Comparison of ENCODE assay signal across 13 cellular contexts in the genomic region with DNA sequence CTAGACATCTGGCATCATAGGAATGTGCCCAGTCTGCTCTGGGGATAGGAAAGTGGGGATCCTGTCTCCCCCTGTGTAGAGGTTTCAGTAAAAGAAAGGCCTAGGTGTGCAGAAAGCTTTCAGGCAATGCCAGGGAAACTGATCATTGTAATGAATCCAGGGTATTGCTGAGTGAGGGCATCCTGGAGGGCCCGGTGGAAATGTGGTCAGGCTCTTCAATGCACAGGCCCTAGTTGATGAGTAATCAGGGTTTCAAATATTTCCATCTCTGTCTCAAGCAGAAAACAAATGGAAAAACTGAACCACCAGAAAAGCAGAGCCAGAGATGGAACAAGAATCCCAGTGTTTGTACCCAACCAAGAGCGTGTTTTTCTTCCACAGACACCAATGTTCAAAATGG. TPM values are rescaled to one million over a fixed set of nuclear protein-coding genes. Genes with fewer than 3 reads are reported as not detected.
DNase-seq lines count a peak whose midpoint lies in the region; TF ChIP-seq lines count a peak whose summit lies in the region.
"Had no signal": no experiment of that assay in that cellular context is flagged by ENCODE, and none has a peak within 500 bp of the region (broad histone marks: within the 10 kb centered on the region; RNA-seq: fewer than 3 reads in every experiment).

No MANE protein-coding gene starts in this region.

- H3K9me3 Mint-ChIP-seq in activated naive CD8-positive, alpha-beta T cell treated with anti-CD3 and anti-CD28 coated beads for 36 hours: peaks cover 4% of the 10 kb centered on the region
- H3K9me3 Mint-ChIP-seq in HFFc6: no peaks in the 10 kb centered on the region

- H3K4me3 Mint-ChIP-seq in activated naive CD8-positive, alpha-beta T cell treated with anti-CD3 and anti-CD28 coated beads for 36 hours: peak overlapping the region; percentile 95
- H3K4me3 Mint-ChIP-seq in HFFc6: no peak overlapping the region

- peak; percentile 50 for DNase-seq in activated CD4-positive, alpha-beta T cell treated with anti-CD3 and anti-CD28 coated beads, Interleukin-2, amount 50 U/mL, for 1 hour
- DNase-seq in activated naive CD8-positive, alpha-beta T cell treated with anti-CD3 and anti-CD28 coated beads for 36 hours: peak; percentile 73
- DNase-seq in stimulated activated CD4-positive, alpha-beta T cell treated with anti-CD3 and anti-CD28 coated beads, Interleukin-2, amount 100 ng/mL, for 24 hours: peak; percentile 49 to 65
- no peak for DNase-seq in HFFc6
- DNase-seq in HK-2 (ENCODE audit: unreplicated experiment): no peak
- DNase-seq in Karpas-422: no peak
- no peak for DNase-seq in H7
- DNase-seq: glutamatergic neuron, NCI-H1105 treated with DMSO at 0.1 percent for 48 hours, right lobe of liver had no signal

- H4K20me1 ChIP-seq in Loucy (ENCODE audit: insufficient read depth, low read length, poor library complexity, severe bottlenecking) (peaks cover 18% of the 10 kb centered on the region), Karpas-422 (ENCODE audit: insufficient read depth, low read depth, low read length) (no peaks in the 10 kb centered on the region)

- H3K27me3 Mint-ChIP-seq in activated naive CD8-positive, alpha-beta T cell treated with anti-CD3 and anti-CD28 coated beads for 36 hours: no peaks in the 10 kb centered on the region
- peaks cover 39% of the 10 kb centered on the region for H3K27me3 Mint-ChIP-seq in HFFc6 (ENCODE audit: insufficient read depth)

- H3K27me3 ChIP-seq in Loucy (ENCODE audit: insufficient read depth, low read length, poor library complexity, severe bottlenecking) (no peaks in the 10 kb centered on the region), Karpas-422 (ENCODE audit: low read length) (no peaks in the 10 kb centered on the region), H7 (ENCODE audit: control insufficient read depth, insufficient read depth, low read length) (no peaks in the 10 kb centered on the region; the same call in 1 of the 2 replicates)
- H3K27me3 ChIP-seq: right lobe of liver had no signal

- H3K36me3 ChIP-seq in Loucy (ENCODE audit: insufficient read depth, low read length): peaks cover 19% of the 10 kb centered on the region; the same call in 1 of the 2 replicates
- no peaks in the 10 kb centered on the region for H3K36me3 ChIP-seq in Karpas-422 (ENCODE audit: insufficient read depth, low read length)
- H3K36me3 ChIP-seq in H7 (replicated peaks; ENCODE audit: control insufficient read depth, insufficient read depth, low read length): no peaks in the 10 kb centered on the region
- H3K36me3 ChIP-seq: right lobe of liver, thoracic aorta had no signal

- H3K9me2 ChIP-seq in Loucy (replicated peaks; ENCODE audit: low read depth, low read length) (no peaks in the 10 kb centered on the region), Karpas-422 (replicated peaks; ENCODE audit: insufficient read depth, low read length) (no peaks in the 10 kb centered on the region)

- peak overlapping the region; percentile 99 for H3K27ac Mint-ChIP-seq in activated naive CD8-positive, alpha-beta T cell treated with anti-CD3 and anti-CD28 coated beads for 36 hours
- no peak overlapping the region for H3K27ac Mint-ChIP-seq in HFFc6

- H3K4me3 ChIP-seq in Loucy (ENCODE audit: low read length, poor library complexity, severe bottlenecking): peak overlapping the region; percentile 87
- H3K4me3 ChIP-seq in Karpas-422 (ENCODE audit: low read length): no peak overlapping the region
- H3K4me3 ChIP-seq in H7 (ENCODE audit: insufficient read depth, low read depth, low read length): no peak overlapping the region
- H3K4me3 ChIP-seq: right lobe of liver, thoracic aorta had no signal

- no peaks in the 10 kb centered on the region for H3K9me3 ChIP-seq in Loucy (ENCODE audit: insufficient read depth, low read depth, low read length)
- no peaks in the 10 kb centered on the region for H3K9me3 ChIP-seq in Karpas-422 (ENCODE audit: low read length)
- H3K9me3 ChIP-seq: right lobe of liver, thoracic aorta had no signal

- peaks cover 60% of the 10 kb centered on the region for H3K36me3 Mint-ChIP-seq in activated naive CD8-positive, alpha-beta T cell treated with anti-CD3 and anti-CD28 coated beads for 36 hours
- H3K36me3 Mint-ChIP-seq in HFFc6 (ENCODE audit: low read depth): no peaks in the 10 kb centered on the region

- peaks cover 58% of the 10 kb centered on the region for H3K4me1 ChIP-seq in Loucy (ENCODE audit: insufficient read depth, low read length, poor library complexity, severe bottlenecking)
- peaks cover 8% of the 10 kb centered on the region for H3K4me1 ChIP-seq in Karpas-422 (ENCODE audit: low read length)
- H3K4me1 ChIP-seq: right lobe of liver had no signal

- H3K4me2 ChIP-seq in Loucy (ENCODE audit: low read depth, low read length, poor library complexity, severe bottlenecking) (peak overlapping the region; percentile 89), Karpas-422 (ENCODE audit: low read depth, low read length, poor library complexity, severe bottlenecking) (no peak overlapping the region)

- H3K4me1 Mint-ChIP-seq in activated naive CD8-positive, alpha-beta T cell treated with anti-CD3 and anti-CD28 coated beads for 36 hours: peaks cover 73% of the 10 kb centered on the region
- no peaks in the 10 kb centered on the region for H3K4me1 Mint-ChIP-seq in HFFc6 (ENCODE audit: low read depth)

- H3K79me2 ChIP-seq in Loucy (ENCODE audit: insufficient read depth, low read length) (peaks cover 93% of the 10 kb centered on the region), Karpas-422 (ENCODE audit: low read length) (no peaks in the 10 kb centered on the region)

- peaks cover 4% of the 10 kb centered on the region; the same call in 1 of the 2 replicates for H3F3A ChIP-seq in Loucy (ENCODE audit: low read depth)

- H3K9ac ChIP-seq in Loucy (ENCODE audit: low read depth, low read length, poor library complexity, severe bottlenecking): peak overlapping the region; percentile 98
- no peak overlapping the region for H3K9ac ChIP-seq in Karpas-422 (ENCODE audit: low read length)

- H2AFZ ChIP-seq in Loucy (ENCODE audit: low read length): no peak overlapping the region
- H2AFZ ChIP-seq in Karpas-422 (ENCODE audit: low read length): no peak overlapping the region

- TF ChIP-seq CTCF in Loucy (conservative IDR thresholded peaks at IDR 0.05; ENCODE audit: low read length) (no peak), HFFc6 (IDR thresholded peaks at IDR 0.05) (no peak)

- H3K27ac ChIP-seq in Karpas-422 (ENCODE audit: low read length): no peak overlapping the region
- H3K27ac ChIP-seq: right lobe of liver, thoracic aorta had no signal

RNA-seq across cellular contexts. Expression of a gene that starts 2.0 kb away (rescaled TPM):
- 100 to 1,000 TPM; 364 TPM for total RNA-seq in activated naive CD8-positive, alpha-beta T cell treated with anti-CD3 and anti-CD28 coated beads for 36 hours
- total RNA-seq in HFFc6 (2021; fragmentation: NEBNext Ultra II Directional; extraction: Animal tissue kit (Norgen Biotek cat#: 25700)): not detected
- 0.32 and 1.3 TPM in 2 replicates for total RNA-seq in Karpas-422 (2014; rRNA removed; shearing (Covaris generic); ENCODE audit: low replicate concordance)
- total RNA-seq in H7 (2014; rRNA removed; shearing (Covaris generic)): not detected in 2 replicates
- total RNA-seq: NCI-H460 had no signal

RNA-seq across cellular contexts. Expression of a gene that starts 35.9 kb away (rescaled TPM):
- total RNA-seq in activated naive CD8-positive, alpha-beta T cell treated with anti-CD3 and anti-CD28 coated beads for 36 hours: 100 to 1,000 TPM; 341 to 350 TPM
- not detected for total RNA-seq in HFFc6 (2021; fragmentation: NEBNext Ultra II Directional; extraction: Animal tissue kit (Norgen Biotek cat#: 25700))
- 3.7 and 5.7 TPM in 2 replicates for total RNA-seq in Karpas-422 (2014; rRNA removed; shearing (Covaris generic); ENCODE audit: low replicate concordance)
- total RNA-seq in H7 (2014; rRNA removed; shearing (Covaris generic)): 1.5 TPM in 1 of 2 replicates, not detected in the other
- total RNA-seq: NCI-H460 had no signal

RNA-seq across cellular contexts. Expression of a gene that starts 37.6 kb away (rescaled TPM):
- total RNA-seq in activated naive CD8-positive, alpha-beta T cell treated with anti-CD3 and anti-CD28 coated beads for 36 hours: 100 to 1,000 TPM; 133 to 142 TPM
- total RNA-seq in HFFc6 (2021; fragmentation: NEBNext Ultra II Directional; extraction: Animal tissue kit (Norgen Biotek cat#: 25700)): not detected
- total RNA-seq in Karpas-422 (2014; rRNA removed; shearing (Covaris generic); ENCODE audit: low replicate concordance): 88.1 and 158 TPM in 2 replicates
- not detected in 2 replicates for total RNA-seq in H7 (2014; rRNA removed; shearing (Covaris generic))
- total RNA-seq: NCI-H460 had no signal

RNA-seq across cellular contexts. Expression of a gene that starts 42.5 kb away (rescaled TPM):
- total RNA-seq in activated naive CD8-positive, alpha-beta T cell treated with anti-CD3 and anti-CD28 coated beads for 36 hours: 10 to 100 TPM; 18.8 to 20.1 TPM
- total RNA-seq in HFFc6 (2021; fragmentation: NEBNext Ultra II Directional; extraction: Animal tissue kit (Norgen Biotek cat#: 25700)): not detected
- not detected in 2 replicates for total RNA-seq in Karpas-422 (2014; rRNA removed; shearing (Covaris generic); ENCODE audit: low replicate concordance)
- 0.38 and 0.48 TPM in 2 replicates for total RNA-seq in H7 (2014; rRNA removed; shearing (Covaris generic))

RNA-seq across cellular contexts. Expression of a gene that starts 52.8 kb away (rescaled TPM):
- 10 to 100 TPM; 55.0 to 56.3 TPM for total RNA-seq in activated naive CD8-positive, alpha-beta T cell treated with anti-CD3 and anti-CD28 coated beads for 36 hours
- 10 to 100 TPM; 46.2 to 62.7 (median 54.1) TPM for total RNA-seq in HFFc6 (2021; fragmentation: NEBNext Ultra II Directional; extraction: Animal tissue kit (Norgen Biotek cat#: 25700))
- 9.7 and 26.3 TPM in 2 replicates for total RNA-seq in Karpas-422 (2014; rRNA removed; shearing (Covaris generic); ENCODE audit: low replicate concordance)
- 34.3 and 39.1 TPM in 2 replicates for total RNA-seq in H7 (2014; rRNA removed; shearing (Covaris generic))

Comparison
In these comparisons a context has a peak if more than half of its experiments do, and no peak if none do; other contexts are left out.
1. DNase-seq: peak in activated CD4-positive, alpha-beta T cell treated with anti-CD3 and anti-CD28 coated beads, Interleukin-2, amount 50 U/mL, for 1 hour (single experiment), activated naive CD8-positive, alpha-beta T cell treated with anti-CD3 and anti-CD28 coated beads for 36 hours (single experiment) and stimulated activated CD4-positive, alpha-beta T cell treated with anti-CD3 and anti-CD28 coated beads, Interleukin-2, amount 100 ng/mL, for 24 hours (2 of 2); none in HFFc6 (single experiment), HK-2 (single experiment), Karpas-422 (single experiment) and H7 (single experiment).
2. RNA of a gene that starts 2.0 kb away (total RNA-seq): 364 TPM in activated naive CD8-positive, alpha-beta T cell treated with anti-CD3 and anti-CD28 coated beads for 36 hours; 0.32 to 1.3 TPM in Karpas-422, not detected in HFFc6 and not detected in H7; every median in the first group is over 100 times any median in the second.
3. RNA of a gene that starts 35.9 kb away (total RNA-seq): 341 to 350 TPM in activated naive CD8-positive, alpha-beta T cell treated with anti-CD3 and anti-CD28 coated beads for 36 hours; 3.7 to 5.7 TPM in Karpas-422, 1.5 TPM in H7 and not detected in HFFc6; every median in the first group is over 10 times any median in the second.
4. RNA of a gene that starts 37.6 kb away (total RNA-seq): 88.1 to 158 TPM in Karpas-422 and 133 to 142 TPM in activated naive CD8-positive, alpha-beta T cell treated with anti-CD3 and anti-CD28 coated beads for 36 hours; not detected in HFFc6 and not detected in H7; every median in the first group is over 10 times any median in the second.